In genomic region chr2:161354106-161354505, GRCh38 we compare ENCODE assay signal across 15 cellular contexts. TPM values are rescaled to one million over a fixed set of nuclear protein-coding genes. Genes with fewer than 3 reads are reported as not detected.
DNase-seq lines count a peak whose midpoint lies in the region; ATAC-seq, FAIRE-seq and TF ChIP-seq lines count a peak whose summit lies in the region.
"Had no signal": no experiment of that assay in that cellular context is flagged by ENCODE, and none has a peak within 500 bp of the region (broad histone marks: within the 10 kb centered on the region; RNA-seq: fewer than 3 reads in every experiment).

No MANE protein-coding gene starts in this region.

- H3K9me3 Mint-ChIP-seq in H9 (no peaks in the 10 kb centered on the region), endodermal cell (no peaks in the 10 kb centered on the region)
- H3K9me3 Mint-ChIP-seq: CD8-positive, alpha-beta T cell; IgD-negative memory B cell had no signal

- H3K36me3 Mint-ChIP-seq in H9 (ENCODE audit: insufficient read depth in 1 of 3, low read depth in 3 of 3) (peaks cover 0 to 4% (median 4%) of the 10 kb centered on the region in 3 experiments; a peak in 3 of 7 replicates), endodermal cell (ENCODE audit: low read depth) (peaks cover 3% of the 10 kb centered on the region)

- no peak overlapping the region for H3K56ac ChIP-seq in H9 (ENCODE audit: insufficient read length, low read depth, low read length)

- no peak for FAIRE-seq in GM12878 (lab: Jason Lieb, UNC)
- FAIRE-seq: A204.1, H54 had no signal

- peaks cover 25 to 29% of the 10 kb centered on the region in 2 experiments for H3K4me1 Mint-ChIP-seq in H9
- peaks cover 21% of the 10 kb centered on the region for H3K4me1 Mint-ChIP-seq in endodermal cell

- H2BK120ac ChIP-seq in H9 (ENCODE audit: low read depth, low read length, poor library complexity, severe bottlenecking) = no peak overlapping the region

- no peak overlapping the region for H2AK5ac ChIP-seq in H9 (ENCODE audit: insufficient read length, low read length)

- H3K4me3 ChIP-seq in GM12878 = no peak overlapping the region
- no peak overlapping the region for H3K4me3 ChIP-seq in endodermal cell (ENCODE audit: low read length)
- no peak overlapping the region for H3K4me3 ChIP-seq in smooth muscle cell

- DNase-seq in H9 (no peak), GM12878 (ENCODE audit: low read depth, low spot score) (no peak), endodermal cell (no peak), NCI-H524 (lab: John Stamatoyannopoulos, UW) (no peak), SHP77 treated with DMSO at 0.1 percent for 48 hours (lab: John Stamatoyannopoulos, UW) (no peak), smooth muscle cell (lab: John Stamatoyannopoulos, UW; ENCODE audit: unreplicated experiment) (no peak)
- DNase-seq: CD8-positive, alpha-beta T cell; COR-L47; DND-41; GDM1 had no signal

- H3K79me2 ChIP-seq in H9 (ENCODE audit: insufficient read depth, low read length) (peaks cover 14% of the 10 kb centered on the region; the same call in 1 of the 2 replicates), GM12878 (ENCODE audit: control insufficient read depth, insufficient read depth, low read length) (peaks cover 53% of the 10 kb centered on the region), smooth muscle cell (ENCODE audit: low read depth) (peaks cover 75% of the 10 kb centered on the region)

- ATAC-seq in GM12878 (peak; percentile 44), HG03521 (IDR thresholded peaks at IDR 0.05; ENCODE audit: unreplicated experiment) (no peak)
- ATAC-seq: CD8-positive, alpha-beta T cell had no signal

- H2AFZ ChIP-seq in H9 (ENCODE audit: low read length) (no peak overlapping the region), GM12878 (ENCODE audit: control insufficient read depth, low read depth, low read length) (no peak overlapping the region), smooth muscle cell (ENCODE audit: low read depth) (no peak overlapping the region)

- H3K36me3 ChIP-seq in GM12878 (ENCODE audit: control insufficient read depth in 2 of 2, insufficient read depth in 2 of 2, low read length in 1 of 2) = peaks cover 0 to 6% of the 10 kb centered on the region in 2 experiments; a peak in 3 of 4 replicates
- H3K36me3 ChIP-seq in endodermal cell (ENCODE audit: control insufficient read depth, insufficient read depth, low read length) = peaks cover 11% of the 10 kb centered on the region
- no peaks in the 10 kb centered on the region for H3K36me3 ChIP-seq in smooth muscle cell (ENCODE audit: low read depth)

- H3K27ac ChIP-seq in H9 (ENCODE audit: insufficient read length, low read depth, low read length) (no peak overlapping the region), GM12878 (ENCODE audit: control insufficient read depth, insufficient read depth) (no peak overlapping the region), endodermal cell (ENCODE audit: low read depth, low read length) (no peak overlapping the region), smooth muscle cell (ENCODE audit: low read depth) (no peak overlapping the region)

- no peak overlapping the region for H2BK12ac ChIP-seq in H9 (ENCODE audit: insufficient read length, low read depth, low read length)

- H3K9ac ChIP-seq in H9 (ENCODE audit: extremely low read depth, insufficient read length, low read length) (no peak overlapping the region), GM12878 (ENCODE audit: control insufficient read depth, insufficient read depth, low read length) (no peak overlapping the region), endodermal cell (ENCODE audit: extremely low read depth, low read length, poor library complexity, severe bottlenecking) (no peak overlapping the region), smooth muscle cell (ENCODE audit: low read depth) (no peak overlapping the region)

- H3K4me2 ChIP-seq in H9 (ENCODE audit: insufficient read depth, insufficient read length, low read length) (no peak overlapping the region), GM12878 (ENCODE audit: control insufficient read depth, insufficient read depth) (no peak overlapping the region), smooth muscle cell (no peak overlapping the region)

- BruUV-seq in GM12878 (replicated peaks; lab: Mats Ljungman, UMichigan) = no TSS peak

- H3K4me1 ChIP-seq in H9 (ENCODE audit: insufficient read depth, low read length) = peaks cover 5% of the 10 kb centered on the region
- peaks cover 6% of the 10 kb centered on the region; the same call in 1 of the 2 replicates for H3K4me1 ChIP-seq in GM12878 (ENCODE audit: control insufficient read depth, insufficient read depth, low read length)
- H3K4me1 ChIP-seq in endodermal cell (ENCODE audit: control insufficient read depth, insufficient read depth, low read length) = no peaks in the 10 kb centered on the region
- H3K4me1 ChIP-seq in smooth muscle cell (ENCODE audit: low read depth) = peaks cover 8% of the 10 kb centered on the region

- TF ChIP-seq EP300 in GM12878 (IDR thresholded peaks at IDR 0.05; ENCODE audit: borderline replicate concordance in 1 of 2, control insufficient read depth in 1 of 2, low read depth in 2 of 2, low read length in 2 of 2) = no peak

- WGBS in H9 (ENCODE audit: extremely low coverage, insufficient read length, low lambda C conversion rate) = no CpG with 5 or more reads among the region's 5 CpGs
- 78% methylated on average over 5 of the region's 5 CpGs for WGBS in GM12878 (ENCODE audit: insufficient coverage, insufficient replicate concordance, low lambda C conversion rate, missing lambda C conversion rate)
- 89 to 90% methylated on average over 3 to 5 of the region's 5 CpGs for WGBS in endodermal cell (ENCODE audit: insufficient coverage in 1 of 2, insufficient read length in 1 of 2), 2 experiments
- 91% methylated on average over 5 of the region's 5 CpGs for WGBS in smooth muscle cell (ENCODE audit: low lambda C conversion rate)

- H3K79me1 ChIP-seq in H9 (ENCODE audit: insufficient read depth, low read depth, low read length, poor library complexity, severe bottlenecking) = peaks cover 3% of the 10 kb centered on the region

- no peak overlapping the region for H4K5ac ChIP-seq in H9 (ENCODE audit: insufficient read length, low read depth, low read length)

- H3K27ac Mint-ChIP-seq in H9 (peak overlapping the region in 2 of 3 experiments; percentile 7 to 29; a peak in 4 of 7 replicates), endodermal cell (peak overlapping the region; percentile 52)
- H3K27ac Mint-ChIP-seq: CD8-positive, alpha-beta T cell had no signal

- H3K27me3 Mint-ChIP-seq in H9 (ENCODE audit: low read depth) = no peaks in the 10 kb centered on the region
- H3K27me3 Mint-ChIP-seq in endodermal cell (ENCODE audit: insufficient read depth) = no peaks in the 10 kb centered on the region
- H3K27me3 Mint-ChIP-seq: IgD-negative memory B cell had no signal

- H3K23ac ChIP-seq in H9 (ENCODE audit: insufficient read length, low read depth, low read length) = no peak overlapping the region

- RAD21 ChIA-PET in GM12878 (lab: Charles Lee; ENCODE audit: unreplicated experiment) = no interaction called here

- no peak for TF ChIP-seq POLR2A in GM12878 (IDR thresholded peaks at IDR 0.05; ENCODE audit: low read depth, low read length)

- no peaks in the 10 kb centered on the region for H3F3A ChIP-seq in smooth muscle cell (ENCODE audit: low read depth)

- POLR2A ChIA-PET in GM12878 (lab: Charles Lee) = no interaction called here

- intact Hi-C loops in GM12878 (cut with micrococcal nuclease; ENCODE audit: unreplicated experiment) = no loop called here

- no peak overlapping the region for H3K4ac ChIP-seq in H9 (ENCODE audit: low read depth, low read length)

- H3K9me3 ChIP-seq in H9 (ENCODE audit: control insufficient read depth, low read depth, low read length) (no peaks in the 10 kb centered on the region), GM12878 (replicated peaks; ENCODE audit: control insufficient read depth, insufficient read depth, low read length) (no peaks in the 10 kb centered on the region; the same call in 1 of the 3 replicates), endodermal cell (ENCODE audit: control insufficient read depth, low read length) (peaks cover 8% of the 10 kb centered on the region), smooth muscle cell (replicated peaks; ENCODE audit: low read depth) (no peaks in the 10 kb centered on the region)

- in situ Hi-C loops in GM12878 (cut with MboI) = no loop called here

- H3K18ac ChIP-seq in H9 (ENCODE audit: insufficient read length, low read depth, low read length) = no peak overlapping the region

- SMC1A ChIA-PET in GM12878 (lab: Charles Lee; ENCODE audit: uncharacterized antibody, unreplicated experiment) = interaction anchor here (1.2 to 2.1 kb wide), 3 partner anchors 16 to 290 kb away, joined by 3 to 6 read pairs (median 4); no protein-coding TSS in a partner anchor

- H2BK5ac ChIP-seq in H9 (ENCODE audit: insufficient read length, low read length) = no peak overlapping the region

- H2BK15ac ChIP-seq in H9 (ENCODE audit: low read depth, low read length) = no peak overlapping the region

- no peak overlapping the region for H3T11ph ChIP-seq in H9 (ENCODE audit: low read length)

- no peak overlapping the region for H4K8ac ChIP-seq in H9 (replicated peaks; ENCODE audit: insufficient read length, low read depth, low read length)

- H3K4me3 Mint-ChIP-seq in H9 (no peak overlapping the region), endodermal cell (no peak overlapping the region)
- H3K4me3 Mint-ChIP-seq: CD14-positive monocyte; CD8-positive, alpha-beta T cell; IgD-negative memory B cell had no signal

- no peak overlapping the region for H4K91ac ChIP-seq in H9 (ENCODE audit: insufficient read length, low read depth, low read length)

- CTCF ChIA-PET in GM12878 (lab: Yijun Ruan, JAX) = interaction anchor here (0.7 kb wide), 1 partner anchor 8 kb away, joined by 3 read pairs; no protein-coding TSS in a partner anchor

- H3K14ac ChIP-seq in H9 (ENCODE audit: insufficient read depth, low read length) = no peak overlapping the region

- TF ChIP-seq CTCF in H9 (conservative IDR thresholded peaks at IDR 0.05) = no peak
- TF ChIP-seq CTCF in GM12878 (IDR thresholded peaks at IDR 0.05 in 2 of 3, conservative IDR thresholded peaks at IDR 0.05 in 1 of 3; ENCODE audit: control insufficient read depth in 2 of 3, extremely low read depth in 1 of 3, insufficient read depth in 1 of 3, low read depth in 3 of 3, low read length in 3 of 3) = no peak
- no peak for TF ChIP-seq CTCF in endodermal cell (conservative IDR thresholded peaks at IDR 0.05)
- TF ChIP-seq CTCF in smooth muscle cell (IDR thresholded peaks at IDR 0.05; ENCODE audit: borderline replicate concordance, insufficient read depth, poor library complexity, severe bottlenecking) = no peak

- no peak overlapping the region for H2BK20ac ChIP-seq in H9 (ENCODE audit: low read depth, low read length, poor library complexity, severe bottlenecking)

- H4K20me1 ChIP-seq in H9 (ENCODE audit: control insufficient read depth, insufficient read depth, insufficient read length) = no peaks in the 10 kb centered on the region
- no peaks in the 10 kb centered on the region for H4K20me1 ChIP-seq in GM12878 (ENCODE audit: control insufficient read depth, insufficient read depth)
- peaks cover 97% of the 10 kb centered on the region for H4K20me1 ChIP-seq in smooth muscle cell (ENCODE audit: low read depth)

- H3K27me3 ChIP-seq in H9 (ENCODE audit: insufficient read depth, low read length) (no peaks in the 10 kb centered on the region), GM12878 (replicated peaks in 1 of 2; ENCODE audit: control insufficient read depth in 2 of 2, insufficient read depth in 2 of 2, low read length in 1 of 2) (no peaks in the 10 kb centered on the region), endodermal cell (ENCODE audit: control insufficient read depth, insufficient read depth, low read length, poor library complexity, severe bottlenecking) (no peaks in the 10 kb centered on the region), smooth muscle cell (ENCODE audit: low read depth) (no peaks in the 10 kb centered on the region)

- no peaks in the 10 kb centered on the region for H3K23me2 ChIP-seq in H9 (ENCODE audit: insufficient read length, low read depth, low read length, poor library complexity, severe bottlenecking)

- TF ChIP-seq RAD21 in GM12878 (IDR thresholded peaks at IDR 0.05; ENCODE audit: insufficient read depth, low read depth, low read length) = no peak

RNA-seq across cellular contexts. Expression of gene PSMD14, which starts 45.9 kb away (rescaled TPM):
- 83.7 and 86.4 TPM in 2 replicates for total RNA-seq in H9 (2021)
- 100.0 and 104 TPM in 2 replicates for total RNA-seq in GM12878 (2013; cell fraction: nucleolus; rRNA removed)
- total RNA-seq in GM12878 (2014; rRNA removed) = 75.0 and 91.1 TPM in 2 replicates
- 126 and 131 TPM in 2 replicates for total RNA-seq in GM12878 (2014; rRNA removed; fragmentation: Illumina TruSeq; extraction: Trizol)
- 81.0 and 85.1 TPM in 2 replicates for total RNA-seq in GM12878 (2021)
- 37.2 TPM for polyA plus RNA-seq in GM12878 (2011; ENCODE audit: low read depth)
- polyA plus RNA-seq in GM12878 (2011; rRNA removed) = 122 and 178 TPM in 2 replicates
- polyA plus RNA-seq in GM12878 (2011; cell fraction: cytosol; rRNA removed) = 40.5 and 46.6 TPM in 2 replicates
- 38.5 and 44.4 TPM in 2 replicates for polyA plus RNA-seq in GM12878 (2011; cell fraction: nucleus; rRNA removed)
- 50.0 and 61.7 TPM in 2 replicates for polyA plus RNA-seq in GM12878 (2012)
- polyA plus RNA-seq in GM12878 (2014; fragmentation: Illumina TruSeq; extraction: Trizol) = 92.8 and 98.4 TPM in 2 replicates
- polyA plus RNA-seq in GM12878 (2014; fragmentation: Nextera tagmentation; extraction: Ambion mirVana) = 100 to 1,000 TPM; 225 to 253 TPM
- 66.8 and 70.5 TPM in 2 replicates for polyA plus RNA-seq in GM12878 (2014; rRNA removed)
- 100 to 1,000 TPM; 161 TPM for polyA plus RNA-seq in GM12878 (2016; fragmentation: Nextera tagmentation; extraction: Ambion mirVana)
- polyA minus RNA-seq in GM12878 (2011; rRNA and poly(A)+ RNA removed) = 49.6 and 69.6 TPM in 2 replicates
- polyA minus RNA-seq in GM12878 (2011; cell fraction: cytosol; rRNA and poly(A)+ RNA removed) = 25.8 TPM in 2 replicates
- 48.6 and 66.5 TPM in 2 replicates for polyA minus RNA-seq in GM12878 (2011; cell fraction: nucleus; rRNA and poly(A)+ RNA removed)
- total RNA-seq in endodermal cell = 10 to 100 TPM; 78.3 to 86.2 TPM
- 70.7 TPM for polyA plus RNA-seq in endodermal cell (2013, experiment 1 of 2)
- polyA plus RNA-seq in endodermal cell (2013, experiment 2 of 2) = 69.9 TPM
- 93.9 and 123 TPM in 2 replicates for total RNA-seq in smooth muscle cell
- 68.5 and 69.4 TPM in 2 replicates for polyA plus RNA-seq in smooth muscle cell
